18 cellular contexts compared by ENCODE assay signal in genomic region chr1:211908453-211908852, GRCh38.
DNase-seq lines count a peak whose midpoint lies in the region; ATAC-seq and TF ChIP-seq lines count a peak whose summit lies in the region.
"Had no signal": no experiment of that assay in that cellular context is flagged by ENCODE, and none has a peak within 500 bp of the region (broad histone marks: within the 10 kb centered on the region; RNA-seq: fewer than 3 reads in every experiment).

No MANE protein-coding gene starts in this region.

- H3K9me3 ChIP-seq in mammary epithelial cell (replicated peaks; ENCODE audit: insufficient read depth, low read length): no peaks in the 10 kb centered on the region
- H3K9me3 ChIP-seq: SJSA1, thyroid gland had no signal

- no peak overlapping the region for H3K4me2 ChIP-seq in mammary epithelial cell (ENCODE audit: insufficient read depth, low read depth, low read length)
- H3K4me2 ChIP-seq: smooth muscle cell had no signal

- H3K36me3 ChIP-seq in mammary epithelial cell (ENCODE audit: insufficient read depth, low read length): no peaks in the 10 kb centered on the region
- H3K36me3 ChIP-seq: SJSA1, thyroid gland had no signal

- H3K27ac ChIP-seq in mammary epithelial cell (ENCODE audit: insufficient read depth, low read depth, low read length): no peak overlapping the region
- H3K27ac ChIP-seq: SJSA1, thyroid gland had no signal

- H3K4me1 ChIP-seq in mammary epithelial cell (ENCODE audit: insufficient read depth, low read length): no peaks in the 10 kb centered on the region
- H3K4me1 ChIP-seq: SJSA1, thyroid gland had no signal

- H4K20me1 ChIP-seq in mammary epithelial cell (ENCODE audit: insufficient read depth, low read length): no peaks in the 10 kb centered on the region

- DNase-seq in CD14-positive monocyte (ENCODE audit: low spot score) (no peak), SIG-M5 treated with dmso at 0.1 percent for 504 hours (lab: John Stamatoyannopoulos, UW; ENCODE audit: unreplicated experiment) (peak; percentile 89), hepatic stellate cell (ENCODE audit: low spot score) (no peak), mammary epithelial cell (no peak), OCI-M2 (lab: John Stamatoyannopoulos, UW; ENCODE audit: unreplicated experiment) (no peak)
- no peak for DNase-seq in activated CD4-positive, alpha-beta T cell treated with anti-CD3 and anti-CD28 coated beads, Interleukin-2, amount 50 U/mL, for 4 hours
- DNase-seq: hippocampal formation, IMR-90, NCI-H146, NCI-H526, thyroid gland had no signal

- dilution Hi-C loops in mammary epithelial cell (cut with HindIII; ENCODE audit: low sequenced_read_pairs): no loop called here

- peak overlapping the region; percentile 54 to 88 (median 84) for H3K27ac Mint-ChIP-seq in CD14-positive monocyte
- H3K27ac Mint-ChIP-seq: WTC11 had no signal

- intact Hi-C loops in CD14-positive monocyte (cut with micrococcal nuclease): no loop called here
- intact Hi-C loops in mammary epithelial cell (cut with micrococcal nuclease): no loop called here

- no peak overlapping the region for H3K9ac ChIP-seq in mammary epithelial cell (ENCODE audit: insufficient read depth, low read length)

- no peaks in the 10 kb centered on the region for H3K27me3 ChIP-seq in mammary epithelial cell (ENCODE audit: insufficient read depth, low read length)
- H3K27me3 ChIP-seq: SJSA1, thyroid gland had no signal

- CTCF ChIA-PET in mammary epithelial cell (lab: Charles Lee; ENCODE audit: low non-redundant PET): no interaction called here

- peaks cover 0 to 4% (median 0%) of the 10 kb centered on the region in 3 donors for H3K27me3 Mint-ChIP-seq in CD14-positive monocyte (ENCODE audit: low read depth in 3 of 3)

- H3K79me2 ChIP-seq in mammary epithelial cell (ENCODE audit: insufficient read depth, low read length): no peaks in the 10 kb centered on the region

- TF ChIP-seq CTCF in CD14-positive monocyte (IDR thresholded peaks at IDR 0.05) (no peak), mammary epithelial cell (conservative IDR thresholded peaks at IDR 0.05 in 1 of 2, IDR thresholded peaks at IDR 0.05 in 1 of 2; ENCODE audit: extremely low read depth in 1 of 2, insufficient read depth in 1 of 2, low read depth in 1 of 2, low read length in 2 of 2) (no peak)

- H3K4me1 Mint-ChIP-seq in CD14-positive monocyte: peaks cover 40% of the 10 kb centered on the region
- H3K4me1 Mint-ChIP-seq: WTC11 had no signal

- peaks cover 0 to 4% (median 0%) of the 10 kb centered on the region in 7 donors for H3K9me3 Mint-ChIP-seq in CD14-positive monocyte

- H3K36me3 Mint-ChIP-seq in CD14-positive monocyte: no peaks in the 10 kb centered on the region
- H3K36me3 Mint-ChIP-seq: WTC11 had no signal

- WGBS in mammary epithelial cell (ENCODE audit: low coverage, missing lambda C conversion rate): 63% methylated on average over 2 of the region's 2 CpGs

- no peak overlapping the region for H2AFZ ChIP-seq in mammary epithelial cell (ENCODE audit: low read depth, low read length)

- H3K4me3 ChIP-seq in mammary epithelial cell (replicated peaks in 1 of 3; ENCODE audit: insufficient read depth in 1 of 3, low read depth in 2 of 3, low read length in 3 of 3): no peak overlapping the region
- H3K4me3 ChIP-seq: lung, SJSA1, smooth muscle cell, thyroid gland had no signal

- BruUV-seq in mammary epithelial cell (replicated peaks; lab: Mats Ljungman, UMichigan): no TSS peak

- ATAC-seq in GM21360 (IDR thresholded peaks at IDR 0.05; ENCODE audit: unreplicated experiment) (peak; percentile 71), HG03159 (IDR thresholded peaks at IDR 0.05; ENCODE audit: unreplicated experiment) (peak; percentile 67)
- ATAC-seq: esophagus mucosa, WTC11 had no signal

- in situ Hi-C loops in mammary epithelial cell (cut with MboI; ENCODE audit: low sequenced_read_pairs in 2 of 2): no loop called here

- H3K4me3 Mint-ChIP-seq in CD14-positive monocyte: peak overlapping the region in 1 of 2 donors; percentile 59
- H3K4me3 Mint-ChIP-seq: WTC11 had no signal
